10 cellular contexts compared by ENCODE assay signal in genomic region chr4:26175016-26175786, GRCh38.
A peak's percentile ranks its signal among the peaks of the same experiment; 100 is the strongest.
DNase-seq lines count a peak whose midpoint lies in the region; ATAC-seq, FAIRE-seq and TF ChIP-seq lines count a peak whose summit lies in the region.
"Had no signal": no experiment of that assay in that cellular context is flagged by ENCODE, and none has a peak within 500 bp of the region (broad histone marks: within the 10 kb centered on the region; RNA-seq: fewer than 3 reads in every experiment).

No MANE protein-coding gene starts in this region.

- H3F3A ChIP-seq in GM23248 (ENCODE audit: insufficient read depth): peaks cover 24% of the 10 kb centered on the region

- no peaks in the 10 kb centered on the region for H3K9me3 Mint-ChIP-seq in natural killer cell treated with Interleukin-12 subunit alpha and Interleukin-12 subunit beta and Interleukin-15 and Interleukin-18, amount 100 ng/mL, for 72 hours
- H3K9me3 Mint-ChIP-seq: dendritic cell treated with granulocyte-macrophage colony-stimulating factor and Interleukin-4, amounts not matched to agents 40 ng/mL and 50 ng/mL, for 4 days had no signal

- H3K36me3 Mint-ChIP-seq in natural killer cell treated with Interleukin-12 subunit alpha and Interleukin-12 subunit beta and Interleukin-15 and Interleukin-18, amount 100 ng/mL, for 72 hours: peaks cover 8% of the 10 kb centered on the region

- H3K27me3 ChIP-seq in SJCRH30 (no peaks in the 10 kb centered on the region), mammary epithelial cell (ENCODE audit: insufficient read depth, low read length) (peaks cover 9% of the 10 kb centered on the region), GM23248 (replicated peaks; ENCODE audit: insufficient read depth) (no peaks in the 10 kb centered on the region)
- H3K27me3 ChIP-seq: Peyer's patch had no signal

- H3K79me2 ChIP-seq in mammary epithelial cell (ENCODE audit: insufficient read depth, low read length): no peaks in the 10 kb centered on the region
- H3K79me2 ChIP-seq in GM23248 (ENCODE audit: insufficient read depth): no peaks in the 10 kb centered on the region

- H3K4me1 ChIP-seq in SJCRH30 (peaks cover 61% of the 10 kb centered on the region), kidney (ENCODE audit: control insufficient read depth in 1 of 2, insufficient read depth in 1 of 2, low read depth in 1 of 2, low read length in 2 of 2) (no peaks in the 10 kb centered on the region), mammary epithelial cell (ENCODE audit: insufficient read depth, low read length) (no peaks in the 10 kb centered on the region), GM23248 (ENCODE audit: insufficient read depth) (peaks cover 25% of the 10 kb centered on the region)

- TF ChIP-seq CTCF in kidney (IDR thresholded peaks at IDR 0.05; ENCODE audit: borderline replicate concordance, extremely low read depth, insufficient read depth) (no peak), mammary epithelial cell (conservative IDR thresholded peaks at IDR 0.05 in 1 of 2, IDR thresholded peaks at IDR 0.05 in 1 of 2; ENCODE audit: extremely low read depth in 1 of 2, insufficient read depth in 1 of 2, low read depth in 1 of 2, low read length in 2 of 2) (no peak)

- H3K9me2 ChIP-seq in GM23248 (ENCODE audit: insufficient read depth): no peaks in the 10 kb centered on the region

- ATAC-seq in GM18511 (IDR thresholded peaks at IDR 0.05; ENCODE audit: unreplicated experiment) (peak; percentile 63), GM21447 (IDR thresholded peaks at IDR 0.05; ENCODE audit: unreplicated experiment) (peak; percentile 57)
- ATAC-seq in natural killer cell treated with Interleukin-12 subunit alpha and Interleukin-12 subunit beta and Interleukin-15 and Interleukin-18, amount 100 ng/mL, for 72 hours: peak; percentile 67 to 76

- H3K27me3 Mint-ChIP-seq in natural killer cell treated with Interleukin-12 subunit alpha and Interleukin-12 subunit beta and Interleukin-15 and Interleukin-18, amount 100 ng/mL, for 72 hours: peaks cover 0 to 9% of the 10 kb centered on the region in 2 donors

- peaks cover 22 to 25% of the 10 kb centered on the region in 2 donors for H3K4me1 Mint-ChIP-seq in natural killer cell treated with Interleukin-12 subunit alpha and Interleukin-12 subunit beta and Interleukin-15 and Interleukin-18, amount 100 ng/mL, for 72 hours (ENCODE audit: low read depth in 2 of 2)

- H3K4me3 Mint-ChIP-seq in natural killer cell treated with Interleukin-12 subunit alpha and Interleukin-12 subunit beta and Interleukin-15 and Interleukin-18, amount 100 ng/mL, for 72 hours: peak overlapping the region; percentile 10
- H3K4me3 Mint-ChIP-seq: dendritic cell treated with granulocyte-macrophage colony-stimulating factor and Interleukin-4, amounts not matched to agents 40 ng/mL and 50 ng/mL, for 4 days had no signal

- no TSS peak for BruUV-seq in mammary epithelial cell (replicated peaks; lab: Mats Ljungman, UMichigan)

- H3K9me3 ChIP-seq in SJCRH30 (replicated peaks) (0 out of 2 replicates have a peak, but pooled peaks cover 2% of the 10 kb centered on the region), kidney (ENCODE audit: control insufficient read depth in 1 of 2, low read length in 2 of 2) (no peaks in the 10 kb centered on the region), mammary epithelial cell (replicated peaks; ENCODE audit: insufficient read depth, low read length) (no peaks in the 10 kb centered on the region), GM23248 (ENCODE audit: low read depth) (no peaks in the 10 kb centered on the region)
- H3K9me3 ChIP-seq: Peyer's patch had no signal

- in situ Hi-C loops in mammary epithelial cell (cut with MboI; ENCODE audit: low sequenced_read_pairs in 2 of 2) (no loop called here), GM23248 (cut with MboI) (no loop called here)

- no peak for FAIRE-seq in kidney (lab: Jason Lieb, UNC)

- H2AFZ ChIP-seq in mammary epithelial cell (ENCODE audit: low read depth, low read length) (no peak overlapping the region), GM23248 (no peak overlapping the region)

- intact Hi-C loops in kidney (cut with DNase I): no loop called here
- intact Hi-C loops in mammary epithelial cell (cut with micrococcal nuclease): no loop called here

- H3K27ac ChIP-seq in SJCRH30: peak overlapping the region; percentile 95
- no peak overlapping the region for H3K27ac ChIP-seq in kidney (ENCODE audit: low read depth in 2 of 2, low read length in 2 of 2)
- H3K27ac ChIP-seq in mammary epithelial cell (ENCODE audit: insufficient read depth, low read depth, low read length): no peak overlapping the region
- H3K27ac ChIP-seq in GM23248: no peak overlapping the region
- H3K27ac ChIP-seq: Peyer's patch had no signal

- 81% methylated on average over 11 of the region's 13 CpGs for WGBS in mammary epithelial cell (ENCODE audit: low coverage, missing lambda C conversion rate)
- WGBS in GM23248 (ENCODE audit: low coverage in 1 of 2, low lambda C conversion rate in 2 of 2, missing lambda C conversion rate in 2 of 2), 2 experiments: 68 to 75% methylated on average over 9 to 13 of the region's 13 CpGs

- H4K20me1 ChIP-seq in mammary epithelial cell (ENCODE audit: insufficient read depth, low read length) (no peaks in the 10 kb centered on the region), GM23248 (ENCODE audit: insufficient read depth) (no peaks in the 10 kb centered on the region)

- H3K9ac ChIP-seq in kidney (ENCODE audit: low read length in 2 of 2) (no peak overlapping the region), mammary epithelial cell (ENCODE audit: insufficient read depth, low read length) (no peak overlapping the region), GM23248 (no peak overlapping the region)

- CTCF ChIA-PET in mammary epithelial cell (lab: Charles Lee; ENCODE audit: low non-redundant PET): no interaction called here

- H3K4me2 ChIP-seq in mammary epithelial cell (ENCODE audit: insufficient read depth, low read depth, low read length) (no peak overlapping the region), GM23248 (ENCODE audit: unreplicated experiment) (no peak overlapping the region)

- H3K4me3 ChIP-seq in SJCRH30: no peak overlapping the region
- H3K4me3 ChIP-seq in kidney (ENCODE audit: low read length in 2 of 2): no peak overlapping the region
- no peak overlapping the region for H3K4me3 ChIP-seq in mammary epithelial cell (replicated peaks in 1 of 3; ENCODE audit: insufficient read depth in 1 of 3, low read depth in 2 of 3, low read length in 3 of 3)
- H3K4me3 ChIP-seq in GM23248: no peak overlapping the region
- H3K4me3 ChIP-seq: Peyer's patch had no signal

- peak overlapping the region; percentile 50 to 62 for H3K27ac Mint-ChIP-seq in natural killer cell treated with Interleukin-12 subunit alpha and Interleukin-12 subunit beta and Interleukin-15 and Interleukin-18, amount 100 ng/mL, for 72 hours
- H3K27ac Mint-ChIP-seq: dendritic cell treated with granulocyte-macrophage colony-stimulating factor and Interleukin-4, amounts not matched to agents 40 ng/mL and 50 ng/mL, for 4 days had no signal

- dilution Hi-C loops in mammary epithelial cell (cut with HindIII; ENCODE audit: low sequenced_read_pairs): no loop called here

- DNase-seq in SJCRH30 (peak; percentile 54 to 78), cortex of kidney (lab: John Stamatoyannopoulos, UW) (no peak), kidney (no peak), mammary epithelial cell (no peak), GM23248 (no peak)
- DNase-seq in natural killer cell treated with Interleukin-12 subunit alpha and Interleukin-12 subunit beta and Interleukin-15 and Interleukin-18, amount 100 ng/mL, for 72 hours (ENCODE audit: low spot score): no peak
- DNase-seq: Peyer's patch had no signal

- H3K36me3 ChIP-seq in SJCRH30 (no peaks in the 10 kb centered on the region), kidney (ENCODE audit: control insufficient read depth in 1 of 2, insufficient read depth in 2 of 2, low read length in 2 of 2) (no peaks in the 10 kb centered on the region), mammary epithelial cell (ENCODE audit: insufficient read depth, low read length) (no peaks in the 10 kb centered on the region), GM23248 (ENCODE audit: low read depth) (no peaks in the 10 kb centered on the region)
- H3K36me3 ChIP-seq: Peyer's patch had no signal

Comparison
In these comparisons a context has a peak if more than half of its experiments do, and no peak if none do; other contexts are left out.
1. DNase-seq: peak in SJCRH30 (2 of 2); none in natural killer cell treated with Interleukin-12 subunit alpha and Interleukin-12 subunit beta and Interleukin-15 and Interleukin-18, amount 100 ng/mL, for 72 hours (single experiment), cortex of kidney (single experiment), kidney (single experiment), mammary epithelial cell (single experiment) and GM23248 (single experiment).
2. Peak in every context shown above with its lines, with median percentiles within 50 percentile points of each other: ATAC-seq.